In the genomic region with DNA sequence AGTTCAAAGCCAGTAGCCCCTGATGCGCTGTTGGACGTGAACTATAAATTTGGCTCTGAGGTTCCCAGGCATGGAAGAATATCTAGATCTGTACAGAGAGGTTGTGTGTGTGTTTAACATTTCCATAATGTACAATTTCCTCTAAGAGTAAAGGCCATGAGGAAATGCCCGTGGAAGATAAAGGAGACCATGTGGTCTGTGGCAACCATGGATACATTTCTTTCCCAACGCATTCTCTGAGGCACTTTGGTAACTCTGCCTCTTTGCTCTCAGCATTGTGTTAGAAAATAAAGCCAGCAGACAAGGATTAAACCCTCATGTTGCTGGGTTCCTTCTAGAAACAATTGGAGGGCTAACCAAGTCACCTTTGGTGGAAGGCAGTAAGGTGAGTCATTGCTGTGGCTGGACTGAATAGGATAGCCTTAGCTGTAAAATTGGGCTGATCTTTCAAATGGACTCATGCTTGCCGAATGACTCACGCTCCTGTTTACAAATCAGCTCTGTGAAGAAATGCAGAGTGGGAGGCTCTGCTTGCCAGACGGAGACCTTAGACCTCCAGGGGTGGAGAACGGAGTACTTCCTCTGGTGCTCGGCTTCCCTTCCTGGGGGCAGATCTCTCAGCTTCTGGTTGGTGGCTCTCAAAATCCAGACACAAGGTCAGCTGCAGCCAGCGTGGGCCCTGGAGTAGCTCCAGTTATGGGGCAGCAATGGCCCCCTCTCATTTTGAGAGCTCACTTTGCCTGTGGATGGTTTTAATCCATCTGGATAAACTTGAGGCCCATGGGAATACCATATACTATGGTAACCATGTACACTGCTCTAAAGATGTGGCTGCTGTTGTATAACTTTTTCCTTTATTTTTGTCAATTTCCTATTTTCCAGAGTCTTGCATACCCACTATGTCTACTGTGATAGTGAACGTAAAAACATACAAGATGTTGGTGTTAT, we compare ENCODE assay signal across 1 cellular context.
A peak's percentile ranks its signal among the peaks of the same experiment; 100 is the strongest.
TF ChIP-seq lines count a peak whose summit lies in the region.

No MANE protein-coding gene starts in this region.

TF ChIP-seq in HepG2, 621 proteins besides CTCF, POLR2A, EP300 and RAD21 (continued from another document and continues in another):
- TF ChIP-seq, protein P1, sequence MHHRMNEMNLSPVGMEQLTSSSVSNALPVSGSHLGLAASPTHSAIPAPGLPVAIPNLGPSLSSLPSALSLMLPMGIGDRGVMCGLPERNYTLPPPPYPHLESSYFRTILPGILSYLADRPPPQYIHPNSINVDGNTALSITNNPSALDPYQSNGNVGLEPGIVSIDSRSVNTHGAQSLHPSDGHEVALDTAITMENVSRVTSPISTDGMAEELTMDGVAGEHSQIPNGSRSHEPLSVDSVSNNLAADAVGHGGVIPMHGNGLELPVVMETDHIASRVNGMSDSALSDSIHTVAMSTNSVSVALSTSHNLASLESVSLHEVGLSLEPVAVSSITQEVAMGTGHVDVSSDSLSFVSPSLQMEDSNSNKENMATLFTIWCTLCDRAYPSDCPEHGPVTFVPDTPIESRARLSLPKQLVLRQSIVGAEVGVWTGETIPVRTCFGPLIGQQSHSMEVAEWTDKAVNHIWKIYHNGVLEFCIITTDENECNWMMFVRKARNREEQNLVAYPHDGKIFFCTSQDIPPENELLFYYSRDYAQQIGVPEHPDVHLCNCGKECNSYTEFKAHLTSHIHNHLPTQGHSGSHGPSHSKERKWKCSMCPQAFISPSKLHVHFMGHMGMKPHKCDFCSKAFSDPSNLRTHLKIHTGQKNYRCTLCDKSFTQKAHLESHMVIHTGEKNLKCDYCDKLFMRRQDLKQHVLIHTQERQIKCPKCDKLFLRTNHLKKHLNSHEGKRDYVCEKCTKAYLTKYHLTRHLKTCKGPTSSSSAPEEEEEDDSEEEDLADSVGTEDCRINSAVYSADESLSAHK (CRISPR knock-in tag; IDR thresholded peaks at IDR 0.05; ENCODE audit: borderline replicate concordance): no peak
- TF ChIP-seq ZMAT5 (CRISPR knock-in tag; IDR thresholded peaks at IDR 0.05; ENCODE audit: borderline replicate concordance, low read depth): no peak
- peak; percentile 66; the same call in 1 of the 2 replicates for TF ChIP-seq ZBTB25 (CRISPR knock-in tag; IDR thresholded peaks at IDR 0.05)
- peak; percentile 59; the same call in 1 of the 2 replicates for TF ChIP-seq ZNF263 (CRISPR knock-in tag; IDR thresholded peaks at IDR 0.05)
- TF ChIP-seq ZNF577 (CRISPR knock-in tag; IDR thresholded peaks at IDR 0.05; ENCODE audit: borderline replicate concordance, low read depth): no peak
- peak; percentile 25; the same call in 1 of the 2 replicates for TF ChIP-seq ATF1 (CRISPR knock-in tag; IDR thresholded peaks at IDR 0.05)
- no peak for TF ChIP-seq ZNF879 (CRISPR knock-in tag; IDR thresholded peaks at IDR 0.05)
- no peak for TF ChIP-seq NFKB2 (CRISPR knock-in tag; IDR thresholded peaks at IDR 0.05; ENCODE audit: borderline replicate concordance)
- no peak for TF ChIP-seq ATRX (CRISPR knock-in tag; IDR thresholded peaks at IDR 0.05; ENCODE audit: borderline replicate concordance)
- TF ChIP-seq MED1 (CRISPR knock-in tag; IDR thresholded peaks at IDR 0.05): peak; percentile 87
- TF ChIP-seq, protein P2, sequence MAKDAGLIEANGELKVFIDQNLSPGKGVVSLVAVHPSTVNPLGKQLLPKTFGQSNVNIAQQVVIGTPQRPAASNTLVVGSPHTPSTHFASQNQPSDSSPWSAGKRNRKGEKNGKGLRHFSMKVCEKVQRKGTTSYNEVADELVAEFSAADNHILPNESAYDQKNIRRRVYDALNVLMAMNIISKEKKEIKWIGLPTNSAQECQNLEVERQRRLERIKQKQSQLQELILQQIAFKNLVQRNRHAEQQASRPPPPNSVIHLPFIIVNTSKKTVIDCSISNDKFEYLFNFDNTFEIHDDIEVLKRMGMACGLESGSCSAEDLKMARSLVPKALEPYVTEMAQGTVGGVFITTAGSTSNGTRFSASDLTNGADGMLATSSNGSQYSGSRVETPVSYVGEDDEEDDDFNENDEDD (CRISPR knock-in tag; IDR thresholded peaks at IDR 0.05; ENCODE audit: borderline replicate concordance): peak; percentile 30; the same call in 1 of the 2 replicates
- no peak for TF ChIP-seq CBX2 (IDR thresholded peaks at IDR 0.05; ENCODE audit: low read depth, low read length)
- no peak for TF ChIP-seq CBX2 (CRISPR knock-in tag; IDR thresholded peaks at IDR 0.05; ENCODE audit: low read depth)
- TF ChIP-seq ZNF367 (CRISPR knock-in tag; IDR thresholded peaks at IDR 0.05; ENCODE audit: borderline replicate concordance): no peak
- peak; percentile 90 for TF ChIP-seq SAP130 (CRISPR knock-in tag; IDR thresholded peaks at IDR 0.05; ENCODE audit: low read depth)
- TF ChIP-seq ZMYM4 (CRISPR knock-in tag; IDR thresholded peaks at IDR 0.05): peak; percentile 78
- no peak for TF ChIP-seq ZNF564 (CRISPR knock-in tag; IDR thresholded peaks at IDR 0.05)
- TF ChIP-seq ZFAT (CRISPR knock-in tag; conservative IDR thresholded peaks at IDR 0.05): no peak
- TF ChIP-seq MED8 (CRISPR knock-in tag; IDR thresholded peaks at IDR 0.05; ENCODE audit: insufficient replicate concordance): no peak
- TF ChIP-seq FOSL2 (CRISPR knock-in tag; IDR thresholded peaks at IDR 0.05): peak; percentile 100
- TF ChIP-seq JDP2 (CRISPR knock-in tag; IDR thresholded peaks at IDR 0.05; ENCODE audit: borderline replicate concordance): no peak
- peak; percentile 67; the same call in 1 of the 2 replicates for TF ChIP-seq NFIC (IDR thresholded peaks at IDR 0.05; ENCODE audit: low read length)
- TF ChIP-seq ZBTB4 (CRISPR knock-in tag; IDR thresholded peaks at IDR 0.05; ENCODE audit: borderline replicate concordance): no peak
- no peak for TF ChIP-seq ZNF777 (CRISPR knock-in tag; IDR thresholded peaks at IDR 0.05)
- TF ChIP-seq ZNF670 (CRISPR knock-in tag; IDR thresholded peaks at IDR 0.05; ENCODE audit: borderline replicate concordance): no peak
- no peak for TF ChIP-seq CCAR2 (optimal IDR thresholded peaks at IDR 0.05; ENCODE audit: low read depth, low read length)
- TF ChIP-seq ZNF605 (CRISPR knock-in tag; IDR thresholded peaks at IDR 0.05): peak; percentile 69; the same call in 1 of the 2 replicates
- peak; percentile 89 for TF ChIP-seq SKI (IDR thresholded peaks at IDR 0.05; ENCODE audit: partially characterized antibody)
- TF ChIP-seq ZNF607 (CRISPR knock-in tag; IDR thresholded peaks at IDR 0.05; ENCODE audit: borderline replicate concordance): 0 out of 2 replicates have a peak, but pooled peaks have one; percentile 52
- TF ChIP-seq ZNF567 (CRISPR knock-in tag; IDR thresholded peaks at IDR 0.05; ENCODE audit: borderline replicate concordance): no peak
- TF ChIP-seq NONO (IDR thresholded peaks at IDR 0.05): no peak
- TF ChIP-seq NONO (CRISPR knock-in tag; conservative IDR thresholded peaks at IDR 0.05): no peak
- peak; percentile 89 for TF ChIP-seq RARA (CRISPR knock-in tag; IDR thresholded peaks at IDR 0.05)
- TF ChIP-seq ZNF337 (CRISPR knock-in tag; IDR thresholded peaks at IDR 0.05; ENCODE audit: borderline replicate concordance, low read depth): peak; percentile 82; the same call in 1 of the 2 replicates
- no peak for TF ChIP-seq FLYWCH1 (CRISPR knock-in tag; IDR thresholded peaks at IDR 0.05)
- TF ChIP-seq DMAP1 (CRISPR knock-in tag; IDR thresholded peaks at IDR 0.05): peak; percentile 51; the same call in 1 of the 2 replicates
- TF ChIP-seq ZNF350 (CRISPR knock-in tag; IDR thresholded peaks at IDR 0.05; ENCODE audit: borderline replicate concordance, low read depth): 0 out of 2 replicates have a peak, but pooled peaks have one; percentile 24
- peak; percentile 91; the same call in 1 of the 2 replicates for TF ChIP-seq ZBTB7B (CRISPR knock-in tag; IDR thresholded peaks at IDR 0.05)
- TF ChIP-seq, protein P3, sequence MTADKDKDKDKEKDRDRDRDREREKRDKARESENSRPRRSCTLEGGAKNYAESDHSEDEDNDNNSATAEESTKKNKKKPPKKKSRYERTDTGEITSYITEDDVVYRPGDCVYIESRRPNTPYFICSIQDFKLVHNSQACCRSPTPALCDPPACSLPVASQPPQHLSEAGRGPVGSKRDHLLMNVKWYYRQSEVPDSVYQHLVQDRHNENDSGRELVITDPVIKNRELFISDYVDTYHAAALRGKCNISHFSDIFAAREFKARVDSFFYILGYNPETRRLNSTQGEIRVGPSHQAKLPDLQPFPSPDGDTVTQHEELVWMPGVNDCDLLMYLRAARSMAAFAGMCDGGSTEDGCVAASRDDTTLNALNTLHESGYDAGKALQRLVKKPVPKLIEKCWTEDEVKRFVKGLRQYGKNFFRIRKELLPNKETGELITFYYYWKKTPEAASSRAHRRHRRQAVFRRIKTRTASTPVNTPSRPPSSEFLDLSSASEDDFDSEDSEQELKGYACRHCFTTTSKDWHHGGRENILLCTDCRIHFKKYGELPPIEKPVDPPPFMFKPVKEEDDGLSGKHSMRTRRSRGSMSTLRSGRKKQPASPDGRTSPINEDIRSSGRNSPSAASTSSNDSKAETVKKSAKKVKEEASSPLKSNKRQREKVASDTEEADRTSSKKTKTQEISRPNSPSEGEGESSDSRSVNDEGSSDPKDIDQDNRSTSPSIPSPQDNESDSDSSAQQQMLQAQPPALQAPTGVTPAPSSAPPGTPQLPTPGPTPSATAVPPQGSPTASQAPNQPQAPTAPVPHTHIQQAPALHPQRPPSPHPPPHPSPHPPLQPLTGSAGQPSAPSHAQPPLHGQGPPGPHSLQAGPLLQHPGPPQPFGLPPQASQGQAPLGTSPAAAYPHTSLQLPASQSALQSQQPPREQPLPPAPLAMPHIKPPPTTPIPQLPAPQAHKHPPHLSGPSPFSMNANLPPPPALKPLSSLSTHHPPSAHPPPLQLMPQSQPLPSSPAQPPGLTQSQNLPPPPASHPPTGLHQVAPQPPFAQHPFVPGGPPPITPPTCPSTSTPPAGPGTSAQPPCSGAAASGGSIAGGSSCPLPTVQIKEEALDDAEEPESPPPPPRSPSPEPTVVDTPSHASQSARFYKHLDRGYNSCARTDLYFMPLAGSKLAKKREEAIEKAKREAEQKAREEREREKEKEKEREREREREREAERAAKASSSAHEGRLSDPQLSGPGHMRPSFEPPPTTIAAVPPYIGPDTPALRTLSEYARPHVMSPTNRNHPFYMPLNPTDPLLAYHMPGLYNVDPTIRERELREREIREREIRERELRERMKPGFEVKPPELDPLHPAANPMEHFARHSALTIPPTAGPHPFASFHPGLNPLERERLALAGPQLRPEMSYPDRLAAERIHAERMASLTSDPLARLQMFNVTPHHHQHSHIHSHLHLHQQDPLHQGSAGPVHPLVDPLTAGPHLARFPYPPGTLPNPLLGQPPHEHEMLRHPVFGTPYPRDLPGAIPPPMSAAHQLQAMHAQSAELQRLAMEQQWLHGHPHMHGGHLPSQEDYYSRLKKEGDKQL (CRISPR knock-in tag; IDR thresholded peaks at IDR 0.05; ENCODE audit: low read depth): peak; percentile 81
- TF ChIP-seq TP53 (CRISPR knock-in tag; conservative IDR thresholded peaks at IDR 0.05): 0 out of 2 replicates have a peak, but pooled peaks have one; percentile 16
- TF ChIP-seq YEATS2 (CRISPR knock-in tag; IDR thresholded peaks at IDR 0.05; ENCODE audit: borderline replicate concordance): peak; percentile 46; the same call in 1 of the 2 replicates
- TF ChIP-seq, protein P4, sequence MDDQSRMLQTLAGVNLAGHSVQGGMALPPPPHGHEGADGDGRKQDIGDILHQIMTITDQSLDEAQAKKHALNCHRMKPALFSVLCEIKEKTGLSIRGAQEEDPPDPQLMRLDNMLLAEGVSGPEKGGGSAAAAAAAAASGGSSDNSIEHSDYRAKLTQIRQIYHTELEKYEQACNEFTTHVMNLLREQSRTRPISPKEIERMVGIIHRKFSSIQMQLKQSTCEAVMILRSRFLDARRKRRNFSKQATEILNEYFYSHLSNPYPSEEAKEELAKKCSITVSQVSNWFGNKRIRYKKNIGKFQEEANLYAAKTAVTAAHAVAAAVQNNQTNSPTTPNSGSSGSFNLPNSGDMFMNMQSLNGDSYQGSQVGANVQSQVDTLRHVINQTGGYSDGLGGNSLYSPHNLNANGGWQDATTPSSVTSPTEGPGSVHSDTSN (CRISPR knock-in tag; IDR thresholded peaks at IDR 0.05; ENCODE audit: borderline replicate concordance): no peak
